ENCODE assay signal across 1 cellular context in the genomic region with DNA sequence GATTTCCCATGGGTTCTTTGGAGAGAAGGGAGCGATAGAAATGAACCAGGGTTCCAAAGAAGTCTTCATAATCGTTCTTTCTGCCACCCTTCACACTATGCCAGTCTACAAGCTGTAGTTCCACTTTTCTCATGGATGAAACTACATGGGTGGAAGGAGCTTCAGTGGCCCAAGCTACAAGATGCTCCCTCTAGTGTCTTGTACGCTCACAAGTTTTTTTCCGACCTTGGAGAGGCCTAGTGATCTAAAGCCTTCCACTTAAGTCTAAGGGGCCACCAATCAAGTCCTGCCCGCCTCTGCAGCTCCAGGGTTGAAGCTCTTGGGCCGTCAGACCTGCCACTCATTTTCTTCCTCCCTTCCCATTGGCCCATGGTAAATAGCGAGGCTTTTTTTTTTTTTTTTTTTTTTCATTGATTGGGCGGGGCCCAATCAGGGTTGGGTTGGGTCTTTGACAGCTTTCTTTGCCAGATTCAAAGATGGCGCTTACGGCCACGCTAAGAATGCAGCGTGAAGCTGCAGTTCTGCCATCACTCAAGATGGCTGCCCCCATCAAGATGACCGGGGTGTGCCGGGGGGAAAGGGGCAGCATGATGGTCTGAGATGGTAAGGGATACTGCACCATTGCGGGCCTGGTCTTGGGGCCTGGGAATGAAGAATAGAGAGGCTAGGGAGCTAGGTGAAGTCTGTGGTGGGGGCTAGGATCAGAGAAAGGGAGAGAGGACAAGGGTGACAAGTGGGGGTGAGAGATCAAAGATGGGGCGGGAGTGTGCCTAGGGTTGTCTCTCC.
TF ChIP-seq lines count a peak whose summit lies in the region.

A gene (plus strand): TSS at position 527 of the 786 bp plus-strand sequence. CDS start 430 bp downstream, outside the sequence.

TF ChIP-seq in HepG2, 621 proteins besides CTCF, POLR2A, EP300 and RAD21 (continued from another document and continues in another):
- TF ChIP-seq, protein P1, sequence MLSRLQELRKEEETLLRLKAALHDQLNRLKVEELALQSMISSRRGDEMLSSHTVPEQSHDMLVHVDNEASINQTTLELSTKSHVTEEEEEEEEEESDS (CRISPR knock-in tag; IDR thresholded peaks at IDR 0.05; ENCODE audit: borderline replicate concordance): no peak
- peak; percentile 79 for TF ChIP-seq POLR2G (IDR thresholded peaks at IDR 0.05; ENCODE audit: low read depth, low read length)
- TF ChIP-seq FOXA1 (IDR thresholded peaks at IDR 0.05): no peak
- TF ChIP-seq FOXA1 (CRISPR knock-in tag; IDR thresholded peaks at IDR 0.05): no peak
- TF ChIP-seq, protein P2, sequence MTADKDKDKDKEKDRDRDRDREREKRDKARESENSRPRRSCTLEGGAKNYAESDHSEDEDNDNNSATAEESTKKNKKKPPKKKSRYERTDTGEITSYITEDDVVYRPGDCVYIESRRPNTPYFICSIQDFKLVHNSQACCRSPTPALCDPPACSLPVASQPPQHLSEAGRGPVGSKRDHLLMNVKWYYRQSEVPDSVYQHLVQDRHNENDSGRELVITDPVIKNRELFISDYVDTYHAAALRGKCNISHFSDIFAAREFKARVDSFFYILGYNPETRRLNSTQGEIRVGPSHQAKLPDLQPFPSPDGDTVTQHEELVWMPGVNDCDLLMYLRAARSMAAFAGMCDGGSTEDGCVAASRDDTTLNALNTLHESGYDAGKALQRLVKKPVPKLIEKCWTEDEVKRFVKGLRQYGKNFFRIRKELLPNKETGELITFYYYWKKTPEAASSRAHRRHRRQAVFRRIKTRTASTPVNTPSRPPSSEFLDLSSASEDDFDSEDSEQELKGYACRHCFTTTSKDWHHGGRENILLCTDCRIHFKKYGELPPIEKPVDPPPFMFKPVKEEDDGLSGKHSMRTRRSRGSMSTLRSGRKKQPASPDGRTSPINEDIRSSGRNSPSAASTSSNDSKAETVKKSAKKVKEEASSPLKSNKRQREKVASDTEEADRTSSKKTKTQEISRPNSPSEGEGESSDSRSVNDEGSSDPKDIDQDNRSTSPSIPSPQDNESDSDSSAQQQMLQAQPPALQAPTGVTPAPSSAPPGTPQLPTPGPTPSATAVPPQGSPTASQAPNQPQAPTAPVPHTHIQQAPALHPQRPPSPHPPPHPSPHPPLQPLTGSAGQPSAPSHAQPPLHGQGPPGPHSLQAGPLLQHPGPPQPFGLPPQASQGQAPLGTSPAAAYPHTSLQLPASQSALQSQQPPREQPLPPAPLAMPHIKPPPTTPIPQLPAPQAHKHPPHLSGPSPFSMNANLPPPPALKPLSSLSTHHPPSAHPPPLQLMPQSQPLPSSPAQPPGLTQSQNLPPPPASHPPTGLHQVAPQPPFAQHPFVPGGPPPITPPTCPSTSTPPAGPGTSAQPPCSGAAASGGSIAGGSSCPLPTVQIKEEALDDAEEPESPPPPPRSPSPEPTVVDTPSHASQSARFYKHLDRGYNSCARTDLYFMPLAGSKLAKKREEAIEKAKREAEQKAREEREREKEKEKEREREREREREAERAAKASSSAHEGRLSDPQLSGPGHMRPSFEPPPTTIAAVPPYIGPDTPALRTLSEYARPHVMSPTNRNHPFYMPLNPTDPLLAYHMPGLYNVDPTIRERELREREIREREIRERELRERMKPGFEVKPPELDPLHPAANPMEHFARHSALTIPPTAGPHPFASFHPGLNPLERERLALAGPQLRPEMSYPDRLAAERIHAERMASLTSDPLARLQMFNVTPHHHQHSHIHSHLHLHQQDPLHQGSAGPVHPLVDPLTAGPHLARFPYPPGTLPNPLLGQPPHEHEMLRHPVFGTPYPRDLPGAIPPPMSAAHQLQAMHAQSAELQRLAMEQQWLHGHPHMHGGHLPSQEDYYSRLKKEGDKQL (CRISPR knock-in tag; IDR thresholded peaks at IDR 0.05; ENCODE audit: low read depth): no peak
- no peak; the same call in 1 of the 2 replicates for TF ChIP-seq CHD4 (IDR thresholded peaks at IDR 0.05; ENCODE audit: borderline replicate concordance, low read length)
- no peak for TF ChIP-seq ZNF839 (CRISPR knock-in tag; IDR thresholded peaks at IDR 0.05; ENCODE audit: borderline replicate concordance)
- TF ChIP-seq SNRNP70 (IDR thresholded peaks at IDR 0.05; ENCODE audit: low read depth, low read length): no peak
- TF ChIP-seq ZNF737 (CRISPR knock-in tag; IDR thresholded peaks at IDR 0.05; ENCODE audit: borderline replicate concordance): no peak
- TF ChIP-seq, protein P3, sequence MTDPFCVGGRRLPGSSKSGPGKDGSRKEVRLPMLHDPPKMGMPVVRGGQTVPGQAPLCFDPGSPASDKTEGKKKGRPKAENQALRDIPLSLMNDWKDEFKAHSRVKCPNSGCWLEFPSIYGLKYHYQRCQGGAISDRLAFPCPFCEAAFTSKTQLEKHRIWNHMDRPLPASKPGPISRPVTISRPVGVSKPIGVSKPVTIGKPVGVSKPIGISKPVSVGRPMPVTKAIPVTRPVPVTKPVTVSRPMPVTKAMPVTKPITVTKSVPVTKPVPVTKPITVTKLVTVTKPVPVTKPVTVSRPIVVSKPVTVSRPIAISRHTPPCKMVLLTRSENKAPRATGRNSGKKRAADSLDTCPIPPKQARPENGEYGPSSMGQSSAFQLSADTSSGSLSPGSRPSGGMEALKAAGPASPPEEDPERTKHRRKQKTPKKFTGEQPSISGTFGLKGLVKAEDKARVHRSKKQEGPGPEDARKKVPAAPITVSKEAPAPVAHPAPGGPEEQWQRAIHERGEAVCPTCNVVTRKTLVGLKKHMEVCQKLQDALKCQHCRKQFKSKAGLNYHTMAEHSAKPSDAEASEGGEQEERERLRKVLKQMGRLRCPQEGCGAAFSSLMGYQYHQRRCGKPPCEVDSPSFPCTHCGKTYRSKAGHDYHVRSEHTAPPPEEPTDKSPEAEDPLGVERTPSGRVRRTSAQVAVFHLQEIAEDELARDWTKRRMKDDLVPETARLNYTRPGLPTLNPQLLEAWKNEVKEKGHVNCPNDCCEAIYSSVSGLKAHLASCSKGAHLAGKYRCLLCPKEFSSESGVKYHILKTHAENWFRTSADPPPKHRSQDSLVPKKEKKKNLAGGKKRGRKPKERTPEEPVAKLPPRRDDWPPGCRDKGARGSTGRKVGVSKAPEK (CRISPR knock-in tag; IDR thresholded peaks at IDR 0.05; ENCODE audit: borderline replicate concordance): no peak
- TF ChIP-seq, protein P4, sequence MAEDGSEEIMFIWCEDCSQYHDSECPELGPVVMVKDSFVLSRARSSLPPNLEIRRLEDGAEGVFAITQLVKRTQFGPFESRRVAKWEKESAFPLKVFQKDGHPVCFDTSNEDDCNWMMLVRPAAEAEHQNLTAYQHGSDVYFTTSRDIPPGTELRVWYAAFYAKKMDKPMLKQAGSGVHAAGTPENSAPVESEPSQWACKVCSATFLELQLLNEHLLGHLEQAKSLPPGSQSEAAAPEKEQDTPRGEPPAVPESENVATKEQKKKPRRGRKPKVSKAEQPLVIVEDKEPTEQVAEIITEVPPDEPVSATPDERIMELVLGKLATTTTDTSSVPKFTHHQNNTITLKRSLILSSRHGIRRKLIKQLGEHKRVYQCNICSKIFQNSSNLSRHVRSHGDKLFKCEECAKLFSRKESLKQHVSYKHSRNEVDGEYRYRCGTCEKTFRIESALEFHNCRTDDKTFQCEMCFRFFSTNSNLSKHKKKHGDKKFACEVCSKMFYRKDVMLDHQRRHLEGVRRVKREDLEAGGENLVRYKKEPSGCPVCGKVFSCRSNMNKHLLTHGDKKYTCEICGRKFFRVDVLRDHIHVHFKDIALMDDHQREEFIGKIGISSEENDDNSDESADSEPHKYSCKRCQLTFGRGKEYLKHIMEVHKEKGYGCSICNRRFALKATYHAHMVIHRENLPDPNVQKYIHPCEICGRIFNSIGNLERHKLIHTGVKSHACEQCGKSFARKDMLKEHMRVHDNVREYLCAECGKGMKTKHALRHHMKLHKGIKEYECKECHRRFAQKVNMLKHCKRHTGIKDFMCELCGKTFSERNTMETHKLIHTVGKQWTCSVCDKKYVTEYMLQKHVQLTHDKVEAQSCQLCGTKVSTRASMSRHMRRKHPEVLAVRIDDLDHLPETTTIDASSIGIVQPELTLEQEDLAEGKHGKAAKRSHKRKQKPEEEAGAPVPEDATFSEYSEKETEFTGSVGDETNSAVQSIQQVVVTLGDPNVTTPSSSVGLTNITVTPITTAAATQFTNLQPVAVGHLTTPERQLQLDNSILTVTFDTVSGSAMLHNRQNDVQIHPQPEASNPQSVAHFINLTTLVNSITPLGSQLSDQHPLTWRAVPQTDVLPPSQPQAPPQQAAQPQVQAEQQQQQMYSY (CRISPR knock-in tag; IDR thresholded peaks at IDR 0.05): no peak
- no peak for TF ChIP-seq FIP1L1 (IDR thresholded peaks at IDR 0.05; ENCODE audit: borderline replicate concordance, insufficient read depth, low read depth, low read length)
- TF ChIP-seq TP53 (CRISPR knock-in tag; conservative IDR thresholded peaks at IDR 0.05): no peak
- no peak for TF ChIP-seq ARNT2 (CRISPR knock-in tag; IDR thresholded peaks at IDR 0.05; ENCODE audit: low read depth)
- TF ChIP-seq SMC3 (IDR thresholded peaks at IDR 0.05; ENCODE audit: low read length): no peak; the same call in 1 of the 2 replicates
- TF ChIP-seq, protein P5, sequence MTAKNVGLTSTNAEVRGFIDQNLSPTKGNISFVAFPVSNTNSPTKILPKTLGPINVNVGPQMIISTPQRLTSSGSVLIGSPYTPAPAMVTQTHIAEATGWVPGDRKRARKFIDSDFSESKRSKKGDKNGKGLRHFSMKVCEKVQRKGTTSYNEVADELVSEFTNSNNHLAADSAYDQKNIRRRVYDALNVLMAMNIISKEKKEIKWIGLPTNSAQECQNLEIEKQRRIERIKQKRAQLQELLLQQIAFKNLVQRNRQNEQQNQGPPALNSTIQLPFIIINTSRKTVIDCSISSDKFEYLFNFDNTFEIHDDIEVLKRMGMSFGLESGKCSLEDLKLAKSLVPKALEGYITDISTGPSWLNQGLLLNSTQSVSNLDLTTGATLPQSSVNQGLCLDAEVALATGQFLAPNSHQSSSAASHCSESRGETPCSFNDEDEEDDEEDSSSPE (CRISPR knock-in tag; IDR thresholded peaks at IDR 0.05): no peak
- 0 out of 2 replicates have a peak, but pooled peaks have one; percentile 5 for TF ChIP-seq NCOA2 (CRISPR knock-in tag; IDR thresholded peaks at IDR 0.05)
- TF ChIP-seq MED1 (CRISPR knock-in tag; IDR thresholded peaks at IDR 0.05): peak; percentile 4
- TF ChIP-seq PCBP1 (IDR thresholded peaks at IDR 0.05; ENCODE audit: borderline replicate concordance, low read depth, low read length): no peak
- TF ChIP-seq AKAP8 (CRISPR knock-in tag; IDR thresholded peaks at IDR 0.05): no peak
- TF ChIP-seq, protein P6, sequence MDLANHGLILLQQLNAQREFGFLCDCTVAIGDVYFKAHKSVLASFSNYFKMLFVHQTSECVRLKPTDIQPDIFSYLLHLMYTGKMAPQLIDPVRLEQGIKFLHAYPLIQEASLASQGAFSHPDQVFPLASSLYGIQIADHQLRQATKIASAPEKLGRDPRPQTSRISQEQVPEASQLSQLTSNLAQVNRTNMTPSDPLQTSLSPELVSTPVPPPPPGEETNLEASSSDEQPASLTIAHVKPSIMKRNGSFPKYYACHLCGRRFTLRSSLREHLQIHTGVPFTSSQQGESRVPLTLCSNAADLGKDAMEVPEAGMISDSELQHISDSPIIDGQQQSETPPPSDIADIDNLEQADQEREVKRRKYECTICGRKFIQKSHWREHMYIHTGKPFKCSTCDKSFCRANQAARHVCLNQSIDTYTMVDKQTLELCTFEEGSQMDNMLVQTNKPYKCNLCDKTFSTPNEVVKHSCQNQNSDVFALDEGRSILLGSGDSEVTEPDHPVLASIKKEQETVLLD (CRISPR knock-in tag; IDR thresholded peaks at IDR 0.05; ENCODE audit: low read depth): no peak
- TF ChIP-seq, protein P7, sequence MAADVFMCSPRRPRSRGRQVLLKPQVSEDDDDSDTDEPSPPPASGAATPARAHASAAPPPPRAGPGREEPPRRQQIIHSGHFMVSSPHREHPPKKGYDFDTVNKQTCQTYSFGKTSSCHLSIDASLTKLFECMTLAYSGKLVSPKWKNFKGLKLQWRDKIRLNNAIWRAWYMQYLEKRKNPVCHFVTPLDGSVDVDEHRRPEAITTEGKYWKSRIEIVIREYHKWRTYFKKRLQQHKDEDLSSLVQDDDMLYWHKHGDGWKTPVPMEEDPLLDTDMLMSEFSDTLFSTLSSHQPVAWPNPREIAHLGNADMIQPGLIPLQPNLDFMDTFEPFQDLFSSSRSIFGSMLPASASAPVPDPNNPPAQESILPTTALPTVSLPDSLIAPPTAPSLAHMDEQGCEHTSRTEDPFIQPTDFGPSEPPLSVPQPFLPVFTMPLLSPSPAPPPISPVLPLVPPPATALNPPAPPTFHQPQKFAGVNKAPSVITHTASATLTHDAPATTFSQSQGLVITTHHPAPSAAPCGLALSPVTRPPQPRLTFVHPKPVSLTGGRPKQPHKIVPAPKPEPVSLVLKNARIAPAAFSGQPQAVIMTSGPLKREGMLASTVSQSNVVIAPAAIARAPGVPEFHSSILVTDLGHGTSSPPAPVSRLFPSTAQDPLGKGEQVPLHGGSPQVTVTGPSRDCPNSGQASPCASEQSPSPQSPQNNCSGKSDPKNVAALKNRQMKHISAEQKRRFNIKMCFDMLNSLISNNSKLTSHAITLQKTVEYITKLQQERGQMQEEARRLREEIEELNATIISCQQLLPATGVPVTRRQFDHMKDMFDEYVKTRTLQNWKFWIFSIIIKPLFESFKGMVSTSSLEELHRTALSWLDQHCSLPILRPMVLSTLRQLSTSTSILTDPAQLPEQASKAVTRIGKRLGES (CRISPR knock-in tag; IDR thresholded peaks at IDR 0.05; ENCODE audit: borderline replicate concordance): no peak
- TF ChIP-seq ONECUT2 (CRISPR knock-in tag; IDR thresholded peaks at IDR 0.05): no peak; the same call in 1 of the 2 replicates
- TF ChIP-seq, protein P8, sequence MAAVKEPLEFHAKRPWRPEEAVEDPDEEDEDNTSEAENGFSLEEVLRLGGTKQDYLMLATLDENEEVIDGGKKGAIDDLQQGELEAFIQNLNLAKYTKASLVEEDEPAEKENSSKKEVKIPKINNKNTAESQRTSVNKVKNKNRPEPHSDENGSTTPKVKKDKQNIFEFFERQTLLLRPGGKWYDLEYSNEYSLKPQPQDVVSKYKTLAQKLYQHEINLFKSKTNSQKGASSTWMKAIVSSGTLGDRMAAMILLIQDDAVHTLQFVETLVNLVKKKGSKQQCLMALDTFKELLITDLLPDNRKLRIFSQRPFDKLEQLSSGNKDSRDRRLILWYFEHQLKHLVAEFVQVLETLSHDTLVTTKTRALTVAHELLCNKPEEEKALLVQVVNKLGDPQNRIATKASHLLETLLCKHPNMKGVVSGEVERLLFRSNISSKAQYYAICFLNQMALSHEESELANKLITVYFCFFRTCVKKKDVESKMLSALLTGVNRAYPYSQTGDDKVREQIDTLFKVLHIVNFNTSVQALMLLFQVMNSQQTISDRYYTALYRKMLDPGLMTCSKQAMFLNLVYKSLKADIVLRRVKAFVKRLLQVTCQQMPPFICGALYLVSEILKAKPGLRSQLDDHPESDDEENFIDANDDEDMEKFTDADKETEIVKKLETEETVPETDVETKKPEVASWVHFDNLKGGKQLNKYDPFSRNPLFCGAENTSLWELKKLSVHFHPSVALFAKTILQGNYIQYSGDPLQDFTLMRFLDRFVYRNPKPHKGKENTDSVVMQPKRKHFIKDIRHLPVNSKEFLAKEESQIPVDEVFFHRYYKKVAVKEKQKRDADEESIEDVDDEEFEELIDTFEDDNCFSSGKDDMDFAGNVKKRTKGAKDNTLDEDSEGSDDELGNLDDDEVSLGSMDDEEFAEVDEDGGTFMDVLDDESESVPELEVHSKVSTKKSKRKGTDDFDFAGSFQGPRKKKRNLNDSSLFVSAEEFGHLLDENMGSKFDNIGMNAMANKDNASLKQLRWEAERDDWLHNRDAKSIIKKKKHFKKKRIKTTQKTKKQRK (IDR thresholded peaks at IDR 0.05; ENCODE audit: low read length): no peak
- TF ChIP-seq, protein P9, sequence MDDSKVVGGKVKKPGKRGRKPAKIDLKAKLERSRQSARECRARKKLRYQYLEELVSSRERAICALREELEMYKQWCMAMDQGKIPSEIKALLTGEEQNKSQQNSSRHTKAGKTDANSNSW (CRISPR knock-in tag; IDR thresholded peaks at IDR 0.05; ENCODE audit: borderline replicate concordance): no peak; the same call in 1 of the 2 replicates
- TF ChIP-seq ZNF558 (CRISPR knock-in tag; IDR thresholded peaks at IDR 0.05; ENCODE audit: borderline replicate concordance): no peak
- TF ChIP-seq SUZ12 (IDR thresholded peaks at IDR 0.05; ENCODE audit: low read depth, low read length): no peak
- no peak for TF ChIP-seq SMAD9 (CRISPR knock-in tag; IDR thresholded peaks at IDR 0.05)
- TF ChIP-seq ZNF550 (CRISPR knock-in tag; IDR thresholded peaks at IDR 0.05; ENCODE audit: borderline replicate concordance): no peak
- no peak for TF ChIP-seq ZNF850 (CRISPR knock-in tag; conservative IDR thresholded peaks at IDR 0.05)
